8 cellular contexts compared by ENCODE assay signal in genomic region chr1:204647114-204647804, GRCh38. TPM values are rescaled to one million over a fixed set of nuclear protein-coding genes. Genes with fewer than 3 reads are reported as not detected.
A peak's percentile ranks its signal among the peaks of the same experiment; 100 is the strongest.
DNase-seq lines count a peak whose midpoint lies in the region; ATAC-seq and TF ChIP-seq lines count a peak whose summit lies in the region.

No MANE protein-coding gene starts in this region.

- no peaks in the 10 kb centered on the region for H3K36me3 Mint-ChIP-seq in CD8-positive, alpha-beta memory T cell

- H3K4me3 ChIP-seq in Panc1 (ENCODE audit: low read depth in 2 of 2, low read length in 2 of 2) = no peak overlapping the region
- no peak overlapping the region for H3K4me3 ChIP-seq in retinal pigment epithelial cell (ENCODE audit: low read length)
- H3K4me3 ChIP-seq in CD8-positive, alpha-beta memory T cell (ENCODE audit: low read length) = no peak overlapping the region

- peak; percentile 94 for DNase-seq in COLO829 (ENCODE audit: low spot score)
- no peak for DNase-seq in Panc1 (ENCODE audit: low read depth, low spot score)
- DNase-seq in retinal pigment epithelial cell (ENCODE audit: low read depth) = peak; percentile 46
- no peak for DNase-seq in CD8-positive, alpha-beta memory T cell

- no peaks in the 10 kb centered on the region for H3K4me1 Mint-ChIP-seq in CD8-positive, alpha-beta memory T cell

- ATAC-seq in GM19467 (IDR thresholded peaks at IDR 0.05; ENCODE audit: unreplicated experiment) (peak; percentile 61), Panc1 (peak; percentile 65; the same call in 1 of the 2 replicates), esophagus mucosa (peak; percentile 72), GM21390 (IDR thresholded peaks at IDR 0.05; ENCODE audit: unreplicated experiment) (no peak), HG02759 (IDR thresholded peaks at IDR 0.05; ENCODE audit: unreplicated experiment) (no peak)

- intact Hi-C loops in Panc1 (cut with micrococcal nuclease; ENCODE audit: unreplicated experiment) = no loop called here

- no peak overlapping the region for H3K27ac Mint-ChIP-seq in CD8-positive, alpha-beta memory T cell

- POLR2A ChIA-PET in Panc1 (lab: Charles Lee) = no interaction called here
- POLR2A ChIA-PET in CD8-positive, alpha-beta memory T cell (lab: Charles Lee) = no interaction called here

- no peaks in the 10 kb centered on the region for H3K27me3 ChIP-seq in Panc1 (ENCODE audit: control insufficient read depth, insufficient read depth, low read length)
- no peaks in the 10 kb centered on the region for H3K27me3 ChIP-seq in CD8-positive, alpha-beta memory T cell (ENCODE audit: insufficient read depth, low read length, poor library complexity, severe bottlenecking)

- no peaks in the 10 kb centered on the region for H3K9me3 Mint-ChIP-seq in CD8-positive, alpha-beta memory T cell

- H3K27me3 Mint-ChIP-seq in CD8-positive, alpha-beta memory T cell = peaks cover 10 to 32% of the 10 kb centered on the region in 2 donors

- H3K36me3 ChIP-seq in Panc1 (ENCODE audit: control insufficient read depth, insufficient read depth, low read length) = no peaks in the 10 kb centered on the region
- H3K36me3 ChIP-seq in CD8-positive, alpha-beta memory T cell (ENCODE audit: insufficient read depth, low read length) = no peaks in the 10 kb centered on the region

- no peaks in the 10 kb centered on the region for H3K4me1 ChIP-seq in Panc1 (ENCODE audit: control insufficient read depth, insufficient read depth, low read length)
- no peaks in the 10 kb centered on the region for H3K4me1 ChIP-seq in CD8-positive, alpha-beta memory T cell (ENCODE audit: insufficient read depth, low read length)

- BruUV-seq in Panc1 (replicated peaks; lab: Mats Ljungman, UMichigan) = no TSS peak

- in situ Hi-C loops in Panc1 (cut with HindIII; ENCODE audit: low pct_unique_long_range_greater_than_20kb, low sequenced_read_pairs) = no loop called here

- H3K4me3 Mint-ChIP-seq in CD8-positive, alpha-beta memory T cell = no peak overlapping the region

- CTCF ChIA-PET in Panc1 (lab: Charles Lee) = no interaction called here
- CTCF ChIA-PET in CD8-positive, alpha-beta memory T cell (lab: Charles Lee) = no interaction called here

- TF ChIP-seq CTCF in Panc1 (IDR thresholded peaks at IDR 0.05) = no peak
- no peak for TF ChIP-seq CTCF in retinal pigment epithelial cell (conservative IDR thresholded peaks at IDR 0.05; ENCODE audit: low read depth, low read length)

- H3K9me3 ChIP-seq in Panc1 (ENCODE audit: control insufficient read depth, insufficient read depth, low read depth, low read length) = no peaks in the 10 kb centered on the region
- H3K9me3 ChIP-seq in CD8-positive, alpha-beta memory T cell (ENCODE audit: low read length) = no peaks in the 10 kb centered on the region

- no peak overlapping the region for H3K27ac ChIP-seq in Panc1 (ENCODE audit: low read length)
- H3K27ac ChIP-seq in CD8-positive, alpha-beta memory T cell (ENCODE audit: low read depth, low read length) = no peak overlapping the region

RNA-seq across cellular contexts. Expression of gene LRRN2, which starts 38.3 kb away (rescaled TPM):
- 2.0 TPM for total RNA-seq in Panc1 (2021; ENCODE audit: unreplicated experiment)
- polyA plus RNA-seq in Panc1 (2012; ENCODE audit: insufficient read length) = 2.5 TPM
- total RNA-seq in esophagus mucosa = 0.72 TPM
- total RNA-seq in CD8-positive, alpha-beta memory T cell = not detected
- polyA plus RNA-seq in CD8-positive, alpha-beta memory T cell = not detected

Comparison
In these comparisons a context has a peak if more than half of its experiments do, and no peak if none do; other contexts are left out.
1. DNase-seq: peak in COLO829 (single experiment) and retinal pigment epithelial cell (single experiment); none in Panc1 (single experiment) and CD8-positive, alpha-beta memory T cell (0 of 5).
2. ATAC-seq: peak in GM19467 (single experiment), Panc1 (single experiment) and esophagus mucosa (single experiment); none in GM21390 (single experiment) and HG02759 (single experiment).